18 cellular contexts compared by ENCODE assay signal in the genomic region with DNA sequence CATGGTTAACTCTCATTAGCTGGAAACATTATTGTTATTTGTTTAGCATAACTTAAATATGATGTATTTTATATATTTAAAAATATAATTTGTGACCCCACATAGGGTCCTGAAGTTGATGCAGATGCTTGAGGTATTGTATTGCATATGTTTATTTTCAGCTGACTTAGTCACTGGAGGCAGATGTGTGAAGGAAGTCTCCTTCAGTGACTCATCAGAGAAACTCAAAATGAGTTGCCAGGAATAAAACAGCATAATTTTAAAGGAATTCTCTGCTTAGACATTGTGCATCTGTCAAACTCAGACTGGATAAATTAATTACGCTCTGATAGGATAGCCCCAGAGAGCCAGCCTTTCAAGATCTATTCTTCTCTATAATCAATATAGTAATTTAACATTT. TPM values are rescaled to one million over a fixed set of nuclear protein-coding genes. Genes with fewer than 3 reads are reported as not detected.
DNase-seq lines count a peak whose midpoint lies in the region; ATAC-seq and TF ChIP-seq lines count a peak whose summit lies in the region.
"Had no signal": no experiment of that assay in that cellular context is flagged by ENCODE, and none has a peak within 500 bp of the region (broad histone marks: within the 10 kb centered on the region; RNA-seq: fewer than 3 reads in every experiment).

No MANE protein-coding gene starts in this region.

- no peak for ATAC-seq in HG02973 (IDR thresholded peaks at IDR 0.05; ENCODE audit: unreplicated experiment)
- ATAC-seq: WTC11 had no signal

- CTCF ChIA-PET in AG04450 (lab: Charles Lee) (interaction anchor here (0.6 kb wide), 1 partner anchor 22 kb away, joined by 3 read pairs; no protein-coding TSS in a partner anchor), GM10248 (lab: Yijun Ruan, JAX) (interaction anchor here (1.2 kb wide), 1 partner anchor 22 kb away, joined by 3 read pairs; no protein-coding TSS in a partner anchor)

- H3K4me3 ChIP-seq in AG04450 (ENCODE audit: low read depth, low read length), result no peak overlapping the region
- H3K4me3 ChIP-seq: skin epidermis had no signal

- H3K27ac ChIP-seq in AG04450 (ENCODE audit: low read depth, low read length), result peak overlapping the region; percentile 58
- H3K27ac ChIP-seq: epithelial cell of prostate, neutrophil, skin epidermis had no signal

- no peaks in the 10 kb centered on the region for H3K27me3 ChIP-seq in AG04450 (ENCODE audit: control insufficient read depth, insufficient read depth, low read length)

- no peaks in the 10 kb centered on the region for H3K9me3 ChIP-seq in AG04450 (ENCODE audit: control insufficient read depth, insufficient read depth, low read length)
- H3K9me3 ChIP-seq: neutrophil had no signal

- POLR2A ChIA-PET in AG04450 (lab: Yijun Ruan, JAX), result interaction anchor here (0.9 to 1.1 kb wide), 3 partner anchors 13 to 49 kb away, joined by 3 to 4 read pairs (median 3); a partner anchor contains a TSS
- POLR2A ChIA-PET in GM10248 (lab: Yijun Ruan, JAX), result no interaction called here

- TF ChIP-seq CTCF in AG04450 (IDR thresholded peaks at IDR 0.05; ENCODE audit: low read depth, low read length) (no peak), GM10248 (IDR thresholded peaks at IDR 0.05; ENCODE audit: control extremely low read depth, extremely low read depth, low read depth, missing control alignments) (no peak)

- DNase-seq in AG04450 (ENCODE audit: low read depth, low spot score) (peak; percentile 70), HPDE6-E6E7 (ENCODE audit: extremely low spot score) (peak; percentile 9), astrocyte of the hippocampus (ENCODE audit: low read depth, low spot score) (peak; percentile 41), glomerular visceral epithelial cell (ENCODE audit: extremely low spot score) (peak; percentile 55), GM10248 (ENCODE audit: extremely low spot score) (no peak), midbrain (lab: John Stamatoyannopoulos, UW) (no peak)
- no peak for DNase-seq in activated T-cell treated with anti-CD3 and anti-CD28 coated beads, Interleukin-2, amount 50 U/mL, for 48 hours
- DNase-seq: activated naive CD4-positive, alpha-beta T cell treated with anti-CD3 and anti-CD28 coated beads, Interleukin-2, amount 10 ng/mL, durations not matched to agents 7 days and 5 days; DMS153; mesendoderm; NCI-H1092 treated with DMSO at 0.1 percent for 48 hours; NCI-H2227 treated with DMSO at 0.1 percent for 48 hours had no signal

RNA-seq across cellular contexts. Expression of a gene that starts 7.9 kb away (rescaled TPM):
- not detected in 2 replicates for polyA plus RNA-seq in AG04450 (2011; rRNA removed)
- not detected in 2 replicates for polyA minus RNA-seq in AG04450 (2011; rRNA and poly(A)+ RNA removed)
- polyA plus RNA-seq: IgD-negative memory B cell had no signal

RNA-seq across cellular contexts. Expression of a gene that starts 16.5 kb away (rescaled TPM):
- polyA plus RNA-seq in AG04450 (2011; rRNA removed), result 0.05 TPM in 1 of 2 replicates, not detected in the other
- 0.70 and 1.1 TPM in 2 replicates for polyA minus RNA-seq in AG04450 (2011; rRNA and poly(A)+ RNA removed)
- polyA plus RNA-seq: IgD-negative memory B cell had no signal

Comparison
In these comparisons a context has a peak if more than half of its experiments do, and no peak if none do; other contexts are left out.
1. DNase-seq: peak in AG04450 (single experiment), HPDE6-E6E7 (single experiment), astrocyte of the hippocampus (single experiment) and glomerular visceral epithelial cell (single experiment); none in GM10248 (single experiment), midbrain (single experiment) and activated T-cell treated with anti-CD3 and anti-CD28 coated beads, Interleukin-2, amount 50 U/mL, for 48 hours (0 of 2).